ENCODE assay signal across 1 cellular context in the genomic region with DNA sequence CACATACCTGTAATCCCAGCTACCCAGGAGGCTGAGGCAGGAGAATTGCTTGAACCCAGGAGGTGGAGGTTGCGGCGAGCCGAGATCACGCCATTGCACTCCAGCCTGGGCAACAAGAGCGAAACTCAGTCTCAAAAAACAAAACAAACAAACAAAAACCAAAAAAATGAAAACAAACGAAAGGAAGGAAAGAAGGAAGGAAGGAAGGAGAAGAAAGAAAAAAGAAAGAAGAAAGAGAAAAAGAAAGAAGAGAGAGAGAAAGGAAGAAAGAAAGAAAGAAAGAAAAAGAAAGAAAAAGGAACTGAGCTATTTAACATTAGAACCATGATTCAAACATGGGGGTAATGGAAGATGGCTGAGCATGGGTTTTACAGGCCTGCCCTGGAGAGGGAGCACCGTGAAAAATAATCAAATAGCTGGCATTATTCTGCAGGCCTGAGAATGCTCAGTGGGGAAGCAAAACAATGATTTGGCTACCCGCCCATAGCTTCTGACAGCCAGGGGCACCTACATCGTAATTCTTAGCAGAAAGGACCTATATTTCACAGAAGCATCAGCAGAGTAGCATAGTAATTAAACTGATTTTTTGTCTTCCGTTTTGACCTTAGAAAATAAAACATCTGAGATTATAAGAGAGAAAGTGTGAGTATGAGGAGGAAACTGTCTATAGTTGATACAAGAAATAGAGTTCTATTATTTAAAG.
A peak's percentile ranks its signal among the peaks of the same experiment; 100 is the strongest.
TF ChIP-seq lines count a peak whose summit lies in the region.

No MANE protein-coding gene starts in this region.

TF ChIP-seq in K562, 482 proteins besides CTCF, POLR2A, EP300 and RAD21 (continued from another document):
- TF ChIP-seq, protein P1, sequence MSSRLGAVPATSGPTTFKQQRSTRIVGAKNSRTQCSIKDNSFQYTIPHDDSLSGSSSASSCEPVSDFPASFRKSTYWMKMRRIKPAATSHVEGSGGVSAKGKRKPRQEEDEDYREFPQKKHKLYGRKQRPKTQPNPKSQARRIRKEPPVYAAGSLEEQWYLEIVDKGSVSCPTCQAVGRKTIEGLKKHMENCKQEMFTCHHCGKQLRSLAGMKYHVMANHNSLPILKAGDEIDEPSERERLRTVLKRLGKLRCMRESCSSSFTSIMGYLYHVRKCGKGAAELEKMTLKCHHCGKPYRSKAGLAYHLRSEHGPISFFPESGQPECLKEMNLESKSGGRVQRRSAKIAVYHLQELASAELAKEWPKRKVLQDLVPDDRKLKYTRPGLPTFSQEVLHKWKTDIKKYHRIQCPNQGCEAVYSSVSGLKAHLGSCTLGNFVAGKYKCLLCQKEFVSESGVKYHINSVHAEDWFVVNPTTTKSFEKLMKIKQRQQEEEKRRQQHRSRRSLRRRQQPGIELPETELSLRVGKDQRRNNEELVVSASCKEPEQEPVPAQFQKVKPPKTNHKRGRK (tag; IDR thresholded peaks at IDR 0.05) = peak; percentile 59; the same call in 1 of the 2 replicates
- TF ChIP-seq THRAP3 (IDR thresholded peaks at IDR 0.05; ENCODE audit: borderline replicate concordance) (no peak), CEBPG (CRISPR knock-in tag; IDR thresholded peaks at IDR 0.05) (no peak), CEBPG (tag; conservative IDR thresholded peaks at IDR 0.05 in 1 of 2, IDR thresholded peaks at IDR 0.05 in 1 of 2) (no peak), DPF2 (IDR thresholded peaks at IDR 0.05) (no peak)
